18 cellular contexts compared by ENCODE assay signal in genomic region chr4:63528592-63528991, GRCh38.
DNase-seq lines count a peak whose midpoint lies in the region; ATAC-seq and TF ChIP-seq lines count a peak whose summit lies in the region.
"Had no signal": no experiment of that assay in that cellular context is flagged by ENCODE, and none has a peak within 500 bp of the region (broad histone marks: within the 10 kb centered on the region; RNA-seq: fewer than 3 reads in every experiment).

No MANE protein-coding gene starts in this region.

- no peak overlapping the region for H2AFZ ChIP-seq in Karpas-422 (ENCODE audit: low read length)

- POLR2A ChIA-PET in RWPE1 (lab: Yijun Ruan, JAX; ENCODE audit: low non-redundant PET), result no interaction called here

- no peaks in the 10 kb centered on the region for H3K9me2 ChIP-seq in Karpas-422 (replicated peaks; ENCODE audit: insufficient read depth, low read length)

- peaks cover 12% of the 10 kb centered on the region for H3K9me3 ChIP-seq in Karpas-422 (ENCODE audit: low read length)
- H3K9me3 ChIP-seq: thyroid gland had no signal

- H4K20me1 ChIP-seq in Karpas-422 (ENCODE audit: insufficient read depth, low read depth, low read length), result no peaks in the 10 kb centered on the region

- ATAC-seq in HG02852 (IDR thresholded peaks at IDR 0.05; ENCODE audit: unreplicated experiment) (no peak), GM19035 (IDR thresholded peaks at IDR 0.05; ENCODE audit: unreplicated experiment) (no peak)
- ATAC-seq: left ventricle myocardium superior had no signal

- no peak overlapping the region for H3K9ac ChIP-seq in Karpas-422 (ENCODE audit: low read length)

- H3K4me3 ChIP-seq in Karpas-422 (ENCODE audit: low read length), result no peak overlapping the region
- H3K4me3 ChIP-seq: thyroid gland had no signal

- peak; percentile 46 for TF ChIP-seq CTCF in RWPE1 (conservative IDR thresholded peaks at IDR 0.05; ENCODE audit: low read depth)

- no peak overlapping the region for H3K27ac ChIP-seq in Karpas-422 (ENCODE audit: low read length)
- H3K27ac ChIP-seq in RWPE1, result no peak overlapping the region
- H3K27ac ChIP-seq: epithelial cell of prostate, thyroid gland had no signal

- H3K4me1 ChIP-seq in Karpas-422 (ENCODE audit: low read length), result no peaks in the 10 kb centered on the region
- H3K4me1 ChIP-seq: thyroid gland had no signal

- no peaks in the 10 kb centered on the region for H3K27me3 ChIP-seq in Karpas-422 (ENCODE audit: low read length)
- H3K27me3 ChIP-seq: thyroid gland had no signal

- CTCF ChIA-PET in RWPE1 (lab: Yijun Ruan, JAX), result interaction anchor here (0.7 to 1.0 kb wide), 4 partner anchors 34 to 1043 kb away, joined by 3 to 5 read pairs (median 4); no protein-coding TSS in a partner anchor

- H3K79me2 ChIP-seq in Karpas-422 (ENCODE audit: low read length), result no peaks in the 10 kb centered on the region

- peak; percentile 42 for DNase-seq in ELR (ENCODE audit: low read depth)
- peak; percentile 48 for DNase-seq in Karpas-422
- DNase-seq in RWPE1 (ENCODE audit: low spot score), result no peak
- DNase-seq in iPS-NIHi11 (ENCODE audit: low spot score), result peak; percentile 3
- no peak for DNase-seq in cortex of kidney (lab: John Stamatoyannopoulos, UW)
- no peak for DNase-seq in stimulated activated CD4-positive, alpha-beta T cell treated with anti-CD3 and anti-CD28 coated beads, Interleukin-2, amount 100 ng/mL, for 24 hours
- DNase-seq: activated CD4-positive, alpha-beta T cell treated with anti-CD3 and anti-CD28 coated beads, Interleukin-2, amount 50 U/mL, for 4 hours; activated gamma-delta T cell treated with Interleukin-2 at 50 U/mL for 16 hours; CD4-positive, alpha-beta memory T cell; central memory CD4-positive, alpha-beta T cell; hippocampal formation; left ventricle myocardium superior; nucleus accumbens; small intestine; thyroid gland had no signal

- no peak overlapping the region for H3K4me2 ChIP-seq in Karpas-422 (ENCODE audit: low read depth, low read length, poor library complexity, severe bottlenecking)

- H3K36me3 ChIP-seq in Karpas-422 (ENCODE audit: insufficient read depth, low read length), result no peaks in the 10 kb centered on the region
- H3K36me3 ChIP-seq: thyroid gland had no signal

Comparison
In these comparisons a context has a peak if more than half of its experiments do, and no peak if none do; other contexts are left out.
1. DNase-seq: peak in ELR (single experiment), Karpas-422 (single experiment) and iPS-NIHi11 (single experiment); none in RWPE1 (single experiment), cortex of kidney (single experiment) and stimulated activated CD4-positive, alpha-beta T cell treated with anti-CD3 and anti-CD28 coated beads, Interleukin-2, amount 100 ng/mL, for 24 hours (0 of 2).